Comparison of ENCODE assay signal across 1 cellular context in the genomic region with DNA sequence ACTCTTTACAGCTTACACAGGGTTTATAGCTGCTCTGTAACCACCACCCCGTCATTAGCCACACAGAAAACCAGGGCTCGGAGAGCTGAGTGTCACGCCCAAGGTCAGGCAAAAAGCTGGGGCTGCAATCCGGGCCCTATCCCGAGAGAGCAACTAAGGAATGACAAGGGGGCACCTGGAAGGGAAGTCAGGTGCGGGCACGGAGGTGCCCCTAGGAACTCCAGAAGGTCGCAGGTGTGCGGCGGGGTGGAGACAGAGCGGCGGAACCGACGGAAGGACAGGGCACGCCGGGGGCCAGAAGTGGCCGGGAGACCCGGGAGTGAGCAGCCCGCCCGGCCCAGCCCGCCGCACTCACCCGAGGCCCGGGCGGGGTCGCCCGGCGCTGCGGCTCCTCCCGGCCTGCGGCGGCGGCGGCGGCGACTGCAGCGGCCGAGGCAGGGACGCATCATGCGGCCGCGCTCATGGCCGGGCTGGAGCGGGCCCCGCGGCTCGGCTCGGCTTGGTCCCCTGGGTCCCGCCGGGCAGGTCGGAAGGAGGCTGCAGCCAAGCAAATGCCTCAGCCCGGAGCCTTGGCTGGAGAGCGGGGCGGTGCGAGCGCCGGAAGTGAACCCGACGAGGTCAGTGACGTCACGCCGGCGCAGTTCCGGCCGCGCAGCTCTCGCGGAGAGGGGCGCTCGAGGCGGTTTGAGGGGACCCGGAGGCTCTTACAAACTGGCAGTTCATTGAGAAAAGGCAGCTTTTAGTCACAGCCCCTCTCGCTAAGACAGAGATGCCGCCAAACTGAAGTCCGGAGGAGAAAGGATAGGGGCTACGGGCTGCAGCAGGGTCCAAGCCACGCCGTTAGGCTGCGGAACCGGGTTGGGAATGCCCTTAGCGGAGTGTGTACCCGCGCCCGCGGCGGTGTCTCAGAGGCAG.
TF ChIP-seq lines count a peak whose summit lies in the region.

Gene ZDHHC7 (minus strand): TSS at position 605 of the 915 bp plus-strand sequence. CDS start 20,917 bp downstream, outside the sequence.

TF ChIP-seq in HEK293, 187 proteins besides CTCF, POLR2A, EP300 and RAD21 (continued from another document and continues in another):
- TF ChIP-seq, protein P1, sequence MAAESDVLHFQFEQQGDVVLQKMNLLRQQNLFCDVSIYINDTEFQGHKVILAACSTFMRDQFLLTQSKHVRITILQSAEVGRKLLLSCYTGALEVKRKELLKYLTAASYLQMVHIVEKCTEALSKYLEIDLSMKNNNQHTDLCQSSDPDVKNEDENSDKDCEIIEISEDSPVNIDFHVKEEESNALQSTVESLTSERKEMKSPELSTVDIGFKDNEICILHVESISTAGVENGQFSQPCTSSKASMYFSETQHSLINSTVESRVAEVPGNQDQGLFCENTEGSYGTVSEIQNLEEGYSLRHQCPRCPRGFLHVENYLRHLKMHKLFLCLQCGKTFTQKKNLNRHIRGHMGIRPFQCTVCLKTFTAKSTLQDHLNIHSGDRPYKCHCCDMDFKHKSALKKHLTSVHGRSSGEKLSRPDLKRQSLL (tag by site-specific recombination; IDR thresholded peaks at IDR 0.05) = no peak
- TF ChIP-seq ZNF626 (tag by site-specific recombination; IDR thresholded peaks at IDR 0.05) (no peak), ZNF121 (tag by site-specific recombination; IDR thresholded peaks at IDR 0.05) (no peak), ZNF184 (tag by site-specific recombination; IDR thresholded peaks at IDR 0.05) (no peak), ZNF19 (tag by site-specific recombination; IDR thresholded peaks at IDR 0.05; ENCODE audit: low read depth) (no peak), TCF7L2 (IDR thresholded peaks at IDR 0.05; ENCODE audit: borderline replicate concordance, low read depth, low read length) (no peak), ZNF449 (tag by site-specific recombination; IDR thresholded peaks at IDR 0.05) (no peak), ZBTB17 (tag by site-specific recombination; IDR thresholded peaks at IDR 0.05) (no peak), ZNF48 (tag by site-specific recombination; IDR thresholded peaks at IDR 0.05) (no peak), ZSCAN18 (tag by site-specific recombination; IDR thresholded peaks at IDR 0.05) (0 out of 2 replicates have a peak, but pooled peaks have one; percentile 14), ZNF221 (tag by site-specific recombination; IDR thresholded peaks at IDR 0.05; ENCODE audit: borderline replicate concordance) (no peak), ZNF214 (tag by site-specific recombination; IDR thresholded peaks at IDR 0.05; ENCODE audit: borderline replicate concordance) (no peak), GLIS2 (tag by site-specific recombination; IDR thresholded peaks at IDR 0.05) (no peak), ZNF704 (tag by site-specific recombination; IDR thresholded peaks at IDR 0.05) (no peak), ZNF561 (tag by site-specific recombination; IDR thresholded peaks at IDR 0.05; ENCODE audit: borderline replicate concordance) (peak; percentile 51; the same call in 1 of the 2 replicates), ZNF600 (tag by site-specific recombination; IDR thresholded peaks at IDR 0.05) (peak; percentile 64), REST (tag by site-specific recombination; IDR thresholded peaks at IDR 0.05) (no peak), ZBTB49 (tag by site-specific recombination; IDR thresholded peaks at IDR 0.05; ENCODE audit: low read depth) (no peak), MEIS1 (CRISPR knock-in tag; IDR thresholded peaks at IDR 0.05; ENCODE audit: borderline replicate concordance) (no peak), ZNF518A (tag by site-specific recombination; conservative IDR thresholded peaks at IDR 0.05; ENCODE audit: low read depth) (peak; percentile 87), ZSCAN30 (tag by site-specific recombination; IDR thresholded peaks at IDR 0.05) (0 out of 2 replicates have a peak, but pooled peaks have one; percentile 27), TRIM28 (IDR thresholded peaks at IDR 0.05; ENCODE audit: borderline replicate concordance, low read length) (no peak), KLF9 (tag by site-specific recombination; IDR thresholded peaks at IDR 0.05; ENCODE audit: low read depth) (no peak), ZNF416 (tag by site-specific recombination; IDR thresholded peaks at IDR 0.05) (no peak), ZNF558 (tag by site-specific recombination; IDR thresholded peaks at IDR 0.05) (no peak), ZBTB8A (tag by site-specific recombination; IDR thresholded peaks at IDR 0.05) (peak; percentile 52), ATF2 (tag by site-specific recombination; IDR thresholded peaks at IDR 0.05; ENCODE audit: low read depth) (peak; percentile 95), SETDB1 (IDR thresholded peaks at IDR 0.05; ENCODE audit: insufficient read length, low read length) (no peak), ZNF37A (tag by site-specific recombination; IDR thresholded peaks at IDR 0.05) (no peak), ZNF274 (IDR thresholded peaks at IDR 0.05; ENCODE audit: low read length) (no peak), ZNF274 (tag by site-specific recombination; IDR thresholded peaks at IDR 0.05; ENCODE audit: borderline replicate concordance) (no peak), ZNF596 (tag by site-specific recombination; IDR thresholded peaks at IDR 0.05) (no peak)
- TF ChIP-seq, protein P2, sequence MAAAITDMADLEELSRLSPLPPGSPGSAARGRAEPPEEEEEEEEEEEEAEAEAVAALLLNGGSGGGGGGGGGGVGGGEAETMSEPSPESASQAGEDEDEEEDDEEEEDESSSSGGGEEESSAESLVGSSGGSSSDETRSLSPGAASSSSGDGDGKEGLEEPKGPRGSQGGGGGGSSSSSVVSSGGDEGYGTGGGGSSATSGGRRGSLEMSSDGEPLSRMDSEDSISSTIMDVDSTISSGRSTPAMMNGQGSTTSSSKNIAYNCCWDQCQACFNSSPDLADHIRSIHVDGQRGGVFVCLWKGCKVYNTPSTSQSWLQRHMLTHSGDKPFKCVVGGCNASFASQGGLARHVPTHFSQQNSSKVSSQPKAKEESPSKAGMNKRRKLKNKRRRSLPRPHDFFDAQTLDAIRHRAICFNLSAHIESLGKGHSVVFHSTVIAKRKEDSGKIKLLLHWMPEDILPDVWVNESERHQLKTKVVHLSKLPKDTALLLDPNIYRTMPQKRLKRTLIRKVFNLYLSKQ (tag by site-specific recombination; IDR thresholded peaks at IDR 0.05; ENCODE audit: borderline replicate concordance) = no peak
